Comparison of ENCODE assay signal across 1 cellular context in genomic region chr14:20791199-20791996, GRCh38.
TF ChIP-seq lines count a peak whose summit lies in the region.

No MANE protein-coding gene starts in this region.

TF ChIP-seq in GM12878, 131 proteins besides CTCF, POLR2A, EP300 and RAD21:
- TF ChIP-seq CBX5 (IDR thresholded peaks at IDR 0.05; ENCODE audit: low read depth) = no peak
- TF ChIP-seq RUNX3 (IDR thresholded peaks at IDR 0.05; ENCODE audit: low read length) = peak; percentile 51
TF ChIP-seq in GM12878: peak in this region for 1.
